11 cellular contexts compared by ENCODE assay signal in genomic region chr1:201876148-201876547, GRCh38. TPM values are rescaled to one million over a fixed set of nuclear protein-coding genes. Genes with fewer than 3 reads are reported as not detected.
DNase-seq lines count a peak whose midpoint lies in the region; ATAC-seq and TF ChIP-seq lines count a peak whose summit lies in the region.
"Had no signal": no experiment of that assay in that cellular context is flagged by ENCODE, and none has a peak within 500 bp of the region (broad histone marks: within the 10 kb centered on the region; RNA-seq: fewer than 3 reads in every experiment).

No MANE protein-coding gene starts in this region.

- H3K36me3 ChIP-seq in RWPE2 (ENCODE audit: low read depth) = peaks cover 32% of the 10 kb centered on the region
- H3K36me3 ChIP-seq in fibroblast of lung (ENCODE audit: control insufficient read depth, insufficient read depth, low read length) = peaks cover 10% of the 10 kb centered on the region
- H3K36me3 ChIP-seq in testis (ENCODE audit: low read depth, missing control alignments) = no peaks in the 10 kb centered on the region

- H3K4me3 ChIP-seq in RWPE2 (ENCODE audit: severe bottlenecking) (no peak overlapping the region), fibroblast of lung (replicated peaks in 1 of 4; ENCODE audit: control extremely low read depth in 1 of 4, insufficient read depth in 1 of 4, low read depth in 3 of 4, low read length in 4 of 4) (no peak overlapping the region), testis (no peak overlapping the region)
- H3K4me3 ChIP-seq: BLaER1 treated with 17β-estradiol and CSF1 and Interleukin-3, amounts not matched to agents 10 nM and 100 nM; stomach had no signal

- CTCF ChIA-PET in activated CD8-positive, alpha-beta memory T cell treated with anti-CD3 and anti-CD28 coated beads, Interleukin-2, amount 10 ng/mL, durations not matched to agents 7 days and 5 days (lab: Charles Lee) = interaction anchor here (0.8 kb wide), 1 partner anchor 17 kb away, joined by 4 read pairs; no protein-coding TSS in a partner anchor

- ATAC-seq in activated CD8-positive, alpha-beta memory T cell treated with anti-CD3 and anti-CD28 coated beads, Interleukin-2, amount 10 ng/mL, durations not matched to agents 7 days and 5 days = no peak
- ATAC-seq in RWPE2 (ENCODE audit: low read depth) = peak; percentile 39; the same call in 1 of the 3 replicates
- ATAC-seq in activated T-cell treated with anti-CD3 and anti-CD28 coated beads, Interleukin-2, amount 50 U/mL, for 72 hours (replicated peaks in 1 of 2) = no peak

- H3K27ac Mint-ChIP-seq in activated CD8-positive, alpha-beta memory T cell treated with anti-CD3 and anti-CD28 coated beads, Interleukin-2, amount 10 ng/mL, durations not matched to agents 7 days and 5 days = no peak overlapping the region
- peak overlapping the region in 2 of 6 donors; percentile 20 to 51 for H3K27ac Mint-ChIP-seq in immature natural killer cell
- H3K27ac Mint-ChIP-seq in activated T-cell treated with anti-CD3 and anti-CD28 coated beads, Interleukin-2, amount 50 U/mL, for 72 hours = no peak overlapping the region

- no peak overlapping the region for H2AFZ ChIP-seq in fibroblast of lung (ENCODE audit: low read length)

- no peaks in the 10 kb centered on the region for H3K4me1 Mint-ChIP-seq in activated CD8-positive, alpha-beta memory T cell treated with anti-CD3 and anti-CD28 coated beads, Interleukin-2, amount 10 ng/mL, durations not matched to agents 7 days and 5 days
- no peaks in the 10 kb centered on the region for H3K4me1 Mint-ChIP-seq in immature natural killer cell
- no peaks in the 10 kb centered on the region for H3K4me1 Mint-ChIP-seq in activated T-cell treated with anti-CD3 and anti-CD28 coated beads, Interleukin-2, amount 50 U/mL, for 72 hours (ENCODE audit: low read depth)

- no peak for TF ChIP-seq POLR2A in testis (IDR thresholded peaks at IDR 0.05)

- H3K9me3 ChIP-seq in RWPE2 (ENCODE audit: severe bottlenecking) (no peaks in the 10 kb centered on the region), fibroblast of lung (ENCODE audit: control insufficient read depth, insufficient read depth, low read depth, low read length) (no peaks in the 10 kb centered on the region), testis (no peaks in the 10 kb centered on the region)
- H3K9me3 ChIP-seq: BLaER1 treated with 17β-estradiol and CSF1 and Interleukin-3, amounts not matched to agents 10 nM and 100 nM; stomach had no signal

- H3K27me3 ChIP-seq in RWPE2 (ENCODE audit: insufficient read depth, poor library complexity, severe bottlenecking) (no peaks in the 10 kb centered on the region), fibroblast of lung (ENCODE audit: control insufficient read depth, insufficient read depth, low read length) (no peaks in the 10 kb centered on the region), testis (no peaks in the 10 kb centered on the region)
- H3K27me3 ChIP-seq: BLaER1 treated with 17β-estradiol and CSF1 and Interleukin-3, amounts not matched to agents 10 nM and 100 nM; stomach had no signal

- intact Hi-C loops in testis (cut with DNase I; ENCODE audit: low total_unique reads) = no loop called here

- H3K9me3 Mint-ChIP-seq in activated CD8-positive, alpha-beta memory T cell treated with anti-CD3 and anti-CD28 coated beads, Interleukin-2, amount 10 ng/mL, durations not matched to agents 7 days and 5 days (ENCODE audit: low read depth) = no peaks in the 10 kb centered on the region
- H3K9me3 Mint-ChIP-seq in immature natural killer cell = no peaks in the 10 kb centered on the region
- H3K9me3 Mint-ChIP-seq in activated T-cell treated with anti-CD3 and anti-CD28 coated beads, Interleukin-2, amount 50 U/mL, for 72 hours = no peaks in the 10 kb centered on the region

- H3K27ac ChIP-seq in RWPE2 (ENCODE audit: poor library complexity, severe bottlenecking) = no peak overlapping the region
- H3K27ac ChIP-seq in fibroblast of lung (ENCODE audit: insufficient read depth, low read length) = no peak overlapping the region
- H3K27ac ChIP-seq in testis = no peak overlapping the region
- H3K27ac ChIP-seq: BLaER1 treated with 17β-estradiol and CSF1 and Interleukin-3, amounts not matched to agents 10 nM and 100 nM; stomach had no signal

- no peaks in the 10 kb centered on the region for H3K4me1 ChIP-seq in RWPE2 (ENCODE audit: insufficient read depth, poor library complexity, severe bottlenecking)
- H3K4me1 ChIP-seq in fibroblast of lung (ENCODE audit: control insufficient read depth, extremely low read depth, insufficient read depth, low read length) = no peaks in the 10 kb centered on the region
- H3K4me1 ChIP-seq in testis = peaks cover 14% of the 10 kb centered on the region

- no peak overlapping the region for H3K4me3 Mint-ChIP-seq in activated CD8-positive, alpha-beta memory T cell treated with anti-CD3 and anti-CD28 coated beads, Interleukin-2, amount 10 ng/mL, durations not matched to agents 7 days and 5 days
- no peak overlapping the region for H3K4me3 Mint-ChIP-seq in immature natural killer cell
- H3K4me3 Mint-ChIP-seq in activated T-cell treated with anti-CD3 and anti-CD28 coated beads, Interleukin-2, amount 50 U/mL, for 72 hours = no peak overlapping the region

- DNase-seq in activated CD8-positive, alpha-beta memory T cell treated with anti-CD3 and anti-CD28 coated beads, Interleukin-2, amount 10 ng/mL, durations not matched to agents 7 days and 5 days = peak; percentile 33
- DNase-seq in activated CD8-positive, alpha-beta memory T cell treated with anti-CD3 and anti-CD28 coated beads, Interleukin-2, amount 50 U/mL, for 48 hours = no peak
- no peak for DNase-seq in RWPE2 (ENCODE audit: low spot score)
- DNase-seq in fibroblast of lung (ENCODE audit: low read depth in 2 of 2) = no peak
- no peak for DNase-seq in testis
- no peak for DNase-seq in immature natural killer cell
- DNase-seq in ureter (ENCODE audit: low spot score) = no peak
- DNase-seq in activated T-cell treated with anti-CD3 and anti-CD28 coated beads, Interleukin-2, amount 50 U/mL, for 72 hours = no peak
- DNase-seq: NCI-H1436, stomach had no signal

- no peaks in the 10 kb centered on the region for H3K79me2 ChIP-seq in fibroblast of lung (ENCODE audit: control insufficient read depth, insufficient read depth, low read length)

- 70 to 72% methylated on average over 7 of the region's 7 CpGs for WGBS in testis, 2 donors

- no peaks in the 10 kb centered on the region for H4K20me1 ChIP-seq in fibroblast of lung (ENCODE audit: control insufficient read depth, extremely low read depth, insufficient read depth, low read length)

- peaks cover 41% of the 10 kb centered on the region for H3K36me3 Mint-ChIP-seq in activated CD8-positive, alpha-beta memory T cell treated with anti-CD3 and anti-CD28 coated beads, Interleukin-2, amount 10 ng/mL, durations not matched to agents 7 days and 5 days
- H3K36me3 Mint-ChIP-seq in immature natural killer cell = peaks cover 21 to 39% (median 22%) of the 10 kb centered on the region in 3 donors
- H3K36me3 Mint-ChIP-seq in activated T-cell treated with anti-CD3 and anti-CD28 coated beads, Interleukin-2, amount 50 U/mL, for 72 hours (ENCODE audit: insufficient read depth in 2 of 2) = peaks cover 7 to 18% of the 10 kb centered on the region in 2 donors

- no peaks in the 10 kb centered on the region for H3K27me3 Mint-ChIP-seq in activated CD8-positive, alpha-beta memory T cell treated with anti-CD3 and anti-CD28 coated beads, Interleukin-2, amount 10 ng/mL, durations not matched to agents 7 days and 5 days
- H3K27me3 Mint-ChIP-seq in immature natural killer cell (ENCODE audit: low read depth in 3 of 3) = no peaks in the 10 kb centered on the region
- no peaks in the 10 kb centered on the region for H3K27me3 Mint-ChIP-seq in activated T-cell treated with anti-CD3 and anti-CD28 coated beads, Interleukin-2, amount 50 U/mL, for 72 hours (ENCODE audit: low read depth)

- H3K9ac ChIP-seq in fibroblast of lung (ENCODE audit: insufficient read depth, low read length) = no peak overlapping the region
- H3K9ac ChIP-seq: BLaER1 treated with 17β-estradiol and CSF1 and Interleukin-3, amounts not matched to agents 10 nM and 100 nM had no signal

- TF ChIP-seq CTCF in RWPE2 (IDR thresholded peaks at IDR 0.05; ENCODE audit: poor library complexity, severe bottlenecking) = peak; percentile 44
- TF ChIP-seq CTCF in fibroblast of lung (conservative IDR thresholded peaks at IDR 0.05 in 1 of 2, IDR thresholded peaks at IDR 0.05 in 1 of 2; ENCODE audit: low read depth in 1 of 2, low read length in 2 of 2) = peak; percentile 50 to 55
- peak in 2 of 3 experiments; percentile 16 to 35 for TF ChIP-seq CTCF in testis (IDR thresholded peaks at IDR 0.05)

- no peak overlapping the region for H3K4me2 ChIP-seq in fibroblast of lung (ENCODE audit: extremely low read depth, insufficient read depth, low read length)
- H3K4me2 ChIP-seq: BLaER1 treated with 17β-estradiol and CSF1 and Interleukin-3, amounts not matched to agents 10 nM and 100 nM had no signal

RNA-seq across cellular contexts. Expression of gene SHISA4, which starts 12.6 kb away (rescaled TPM):
- under 1 TPM; 0.32 to 0.54 TPM for total RNA-seq in activated CD8-positive, alpha-beta memory T cell treated with anti-CD3 and anti-CD28 coated beads, Interleukin-2, amount 10 ng/mL, durations not matched to agents 7 days and 5 days
- 15.4 and 27.1 TPM in 2 replicates for total RNA-seq in fibroblast of lung
- polyA plus RNA-seq in fibroblast of lung = 19.0 and 19.2 TPM in 2 replicates
- polyA plus RNA-seq in fibroblast of lung (2012) = 33.9 and 36.0 TPM in 2 replicates
- 85.3 and 92.1 TPM in 2 replicates for polyA minus RNA-seq in fibroblast of lung (ENCODE audit: low replicate concordance)
- 10 to 100 TPM; 45.5 to 48.0 TPM for total RNA-seq in testis
- polyA plus RNA-seq in testis (ENCODE audit: insufficient read depth, low read depth, low replicate concordance) = 32.6 TPM
- polyA plus RNA-seq in immature natural killer cell = 1 to 10 TPM in 2 of 3 donors, under 1 TPM in 1; 0.83 to 4.7 (median 1.1) TPM
- total RNA-seq in ureter = 11.6 TPM
- total RNA-seq in activated T-cell treated with anti-CD3 and anti-CD28 coated beads, Interleukin-2, amount 50 U/mL, for 72 hours = under 1 TPM; 0.94 to 0.97 TPM

RNA-seq across cellular contexts. Expression of gene IPO9, which starts 47.2 kb away (rescaled TPM):
- total RNA-seq in activated CD8-positive, alpha-beta memory T cell treated with anti-CD3 and anti-CD28 coated beads, Interleukin-2, amount 10 ng/mL, durations not matched to agents 7 days and 5 days = 10 to 100 TPM; 64.7 to 72.0 TPM
- total RNA-seq in fibroblast of lung (19.0 and 28.4 TPM in 2 replicates), testis (10 to 100 TPM; 29.4 to 30.5 TPM), ureter (53.6 TPM)
- polyA plus RNA-seq in fibroblast of lung (29.2 and 44.5 TPM in 2 replicates), testis (ENCODE audit: insufficient read depth, low read depth, low replicate concordance) (33.0 TPM), immature natural killer cell (10 to 100 TPM in 2 of 3 donors, 1 to 10 TPM in 1; 4.9 to 31.5 (median 16.3) TPM)
- polyA plus RNA-seq in fibroblast of lung (2012) = 31.8 and 46.4 TPM in 2 replicates
- 54.0 and 56.7 TPM in 2 replicates for polyA minus RNA-seq in fibroblast of lung (ENCODE audit: low replicate concordance)
- total RNA-seq in activated T-cell treated with anti-CD3 and anti-CD28 coated beads, Interleukin-2, amount 50 U/mL, for 72 hours = 10 to 100 TPM; 47.8 to 49.8 TPM
